In genomic region chr3:135337176-135337575, GRCh38 we compare ENCODE assay signal across 9 cellular contexts.
"Had no signal": no experiment of that assay in that cellular context is flagged by ENCODE, and none has a peak within 500 bp of the region (broad histone marks: within the 10 kb centered on the region; RNA-seq: fewer than 3 reads in every experiment).

No MANE protein-coding gene starts in this region.

- FAIRE-seq: HepG2 had no signal

- ATAC-seq: HCT116, HepG2 had no signal

- H3K36me3 ChIP-seq: HAP-1 had no signal

- H3K4me3 Mint-ChIP-seq: HFFc6, IgD-negative memory B cell had no signal

- H3K4me1 ChIP-seq: HAP-1 had no signal

- DNase-seq: GM23248, GOT3, H7, HFFc6 had no signal

- H3K4me3 ChIP-seq: GM23248, HAP-1 had no signal

- H3K4me1 Mint-ChIP-seq: IgD-negative memory B cell had no signal

- H3K27ac ChIP-seq: GM23248, HL-60 had no signal

- H3K9ac ChIP-seq: GM23248 had no signal

- H3K9me3 ChIP-seq: HAP-1 had no signal
